Comparison of ENCODE assay signal across 11 cellular contexts in the genomic region with DNA sequence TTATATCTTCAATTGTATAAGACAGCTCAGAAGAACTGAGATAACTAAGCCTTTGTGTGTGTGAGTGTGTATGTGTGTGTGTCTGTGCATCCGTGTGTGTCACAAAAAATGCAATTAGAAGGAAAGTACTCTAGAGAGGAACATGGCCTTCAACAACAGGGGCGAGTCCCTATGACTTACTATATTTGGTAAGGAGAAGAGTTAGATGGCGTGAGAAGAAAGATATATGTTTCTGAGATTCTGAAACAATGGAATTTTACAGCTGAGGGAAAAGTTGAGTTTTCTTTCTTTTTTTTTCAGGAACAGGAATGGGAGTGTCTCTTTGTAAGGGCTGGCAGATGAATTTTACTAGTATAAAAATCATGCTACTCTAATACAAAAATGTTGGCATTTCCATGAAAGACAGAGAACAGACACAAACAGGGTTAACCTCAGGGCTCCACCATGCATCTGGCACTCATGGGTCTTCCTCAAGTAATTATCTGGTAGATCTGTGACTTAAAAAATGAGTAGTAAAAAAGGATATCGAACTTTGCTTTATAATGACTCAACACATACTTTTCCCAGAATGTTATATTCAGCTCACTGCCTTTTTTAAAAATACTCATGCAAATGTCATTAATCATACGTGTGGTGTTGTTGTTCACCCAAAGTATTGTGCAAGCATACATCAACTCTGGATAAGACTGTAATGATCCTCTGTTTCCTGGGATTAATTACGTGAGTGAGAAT. TPM values are rescaled to one million over a fixed set of nuclear protein-coding genes. Genes with fewer than 3 reads are reported as not detected.
A peak's percentile ranks its signal among the peaks of the same experiment; 100 is the strongest.
DNase-seq lines count a peak whose midpoint lies in the region; ATAC-seq and TF ChIP-seq lines count a peak whose summit lies in the region.
"Had no signal": no experiment of that assay in that cellular context is flagged by ENCODE, and none has a peak within 500 bp of the region (broad histone marks: within the 10 kb centered on the region; RNA-seq: fewer than 3 reads in every experiment).

No MANE protein-coding gene starts in this region.

- no peaks in the 10 kb centered on the region for H3K27me3 ChIP-seq in ascending aorta

- TF ChIP-seq CTCF in ascending aorta (IDR thresholded peaks at IDR 0.05): no peak
- no peak for TF ChIP-seq CTCF in fibroblast of pulmonary artery (IDR thresholded peaks at IDR 0.05; ENCODE audit: low read length, missing control alignments)

- peak overlapping the region; percentile 44 to 50 for H3K27ac ChIP-seq in ascending aorta

- DNase-seq in GM04503 (ENCODE audit: low read depth) (peak; percentile 97), ascending aorta (ENCODE audit: low spot score in 2 of 2) (peak in 1 of 2 donors; percentile 19), fibroblast of pulmonary artery (ENCODE audit: low read depth) (peak; percentile 86), sciatic nerve (ENCODE audit: low spot score) (no peak), NCI-H748 treated with DMSO at 0.1 percent for 48 hours (lab: John Stamatoyannopoulos, UW) (no peak)
- DNase-seq in activated CD4-positive, alpha-beta T cell treated with anti-CD3 and anti-CD28 coated beads for 4 hours: no peak
- DNase-seq: erythroblast; mucosa of descending colon; stimulated activated naive CD8-positive, alpha-beta T cell treated with anti-CD3 and anti-CD28 coated beads, Interleukin-15, amount 100 ng/mL, for 72 hours had no signal

- ATAC-seq in sciatic nerve: peak; percentile 53
- no peak for ATAC-seq in HG03457 (IDR thresholded peaks at IDR 0.05; ENCODE audit: unreplicated experiment)
- no peak for ATAC-seq in HG02759 (IDR thresholded peaks at IDR 0.05; ENCODE audit: unreplicated experiment)
- ATAC-seq: mucosa of descending colon; stimulated activated naive CD8-positive, alpha-beta T cell treated with anti-CD3 and anti-CD28 coated beads, Interleukin-15, amount 100 ng/mL, for 72 hours had no signal

- intact Hi-C loops in ascending aorta (cut with DNase I) (no loop called here), sciatic nerve (cut with DNase I) (no loop called here)

- peaks cover 0 to 13% of the 10 kb centered on the region in 2 donors for H3K4me1 ChIP-seq in ascending aorta

- no peak overlapping the region for H3K4me3 ChIP-seq in ascending aorta
- H3K4me3 ChIP-seq in fibroblast of pulmonary artery (replicated peaks; ENCODE audit: low read depth, low read length): no peak overlapping the region
- H3K4me3 ChIP-seq: mucosa of descending colon had no signal

- no peaks in the 10 kb centered on the region for H3K36me3 ChIP-seq in ascending aorta

- H3K9me3 ChIP-seq in ascending aorta: no peaks in the 10 kb centered on the region
- H3K9me3 ChIP-seq: mucosa of descending colon had no signal

RNA-seq across cellular contexts. Expression of a gene that starts 12.9 kb away (rescaled TPM):
- total RNA-seq in ascending aorta (70.2 TPM), sciatic nerve (118 TPM)

Comparison
In these comparisons a context has a peak if more than half of its experiments do, and no peak if none do; other contexts are left out.
1. DNase-seq: peak in GM04503 (single experiment) and fibroblast of pulmonary artery (single experiment); none in sciatic nerve (single experiment), activated CD4-positive, alpha-beta T cell treated with anti-CD3 and anti-CD28 coated beads for 4 hours (0 of 2) and NCI-H748 treated with DMSO at 0.1 percent for 48 hours (single experiment).